In genomic region chr3:46651084-46651483, GRCh38 we compare ENCODE assay signal across 3 cellular contexts.
A peak's percentile ranks its signal among the peaks of the same experiment; 100 is the strongest.
TF ChIP-seq lines count a peak whose summit lies in the region.

No MANE protein-coding gene starts in this region.

TF ChIP-seq in HepG2, 621 proteins besides CTCF, POLR2A, EP300 and RAD21:
- TF ChIP-seq KAT2B (IDR thresholded peaks at IDR 0.05; ENCODE audit: borderline replicate concordance, low read depth, low read length) (peak; percentile 62), ATF7 (IDR thresholded peaks at IDR 0.05) (peak; percentile 83), ATF7 (CRISPR knock-in tag; IDR thresholded peaks at IDR 0.05) (no peak), ELF3 (CRISPR knock-in tag; IDR thresholded peaks at IDR 0.05) (no peak)

TF ChIP-seq in HEK293, 187 proteins besides CTCF, POLR2A, EP300 and RAD21:
- no peak for TF ChIP-seq ZNF214 (tag by site-specific recombination; IDR thresholded peaks at IDR 0.05; ENCODE audit: borderline replicate concordance)
- TF ChIP-seq, protein P1, sequence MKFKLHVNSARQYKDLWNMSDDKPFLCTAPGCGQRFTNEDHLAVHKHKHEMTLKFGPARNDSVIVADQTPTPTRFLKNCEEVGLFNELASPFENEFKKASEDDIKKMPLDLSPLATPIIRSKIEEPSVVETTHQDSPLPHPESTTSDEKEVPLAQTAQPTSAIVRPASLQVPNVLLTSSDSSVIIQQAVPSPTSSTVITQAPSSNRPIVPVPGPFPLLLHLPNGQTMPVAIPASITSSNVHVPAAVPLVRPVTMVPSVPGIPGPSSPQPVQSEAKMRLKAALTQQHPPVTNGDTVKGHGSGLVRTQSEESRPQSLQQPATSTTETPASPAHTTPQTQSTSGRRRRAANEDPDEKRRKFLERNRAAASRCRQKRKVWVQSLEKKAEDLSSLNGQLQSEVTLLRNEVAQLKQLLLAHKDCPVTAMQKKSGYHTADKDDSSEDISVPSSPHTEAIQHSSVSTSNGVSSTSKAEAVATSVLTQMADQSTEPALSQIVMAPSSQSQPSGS (tag by site-specific recombination; IDR thresholded peaks at IDR 0.05; ENCODE audit: low read depth): 0 out of 2 replicates have a peak, but pooled peaks have one; percentile 20

TF ChIP-seq in K562, 482 proteins besides CTCF, POLR2A, EP300 and RAD21:
- TF ChIP-seq ATF3 (IDR thresholded peaks at IDR 0.05) (peak; percentile 8; the same call in 1 of the 2 replicates), ATF3 (CRISPR knock-in tag; conservative IDR thresholded peaks at IDR 0.05) (no peak), RBM14 (IDR thresholded peaks at IDR 0.05; ENCODE audit: borderline replicate concordance, insufficient read depth, low read depth, low read length) (no peak)
